ENCODE assay signal across 9 cellular contexts in the genomic region with DNA sequence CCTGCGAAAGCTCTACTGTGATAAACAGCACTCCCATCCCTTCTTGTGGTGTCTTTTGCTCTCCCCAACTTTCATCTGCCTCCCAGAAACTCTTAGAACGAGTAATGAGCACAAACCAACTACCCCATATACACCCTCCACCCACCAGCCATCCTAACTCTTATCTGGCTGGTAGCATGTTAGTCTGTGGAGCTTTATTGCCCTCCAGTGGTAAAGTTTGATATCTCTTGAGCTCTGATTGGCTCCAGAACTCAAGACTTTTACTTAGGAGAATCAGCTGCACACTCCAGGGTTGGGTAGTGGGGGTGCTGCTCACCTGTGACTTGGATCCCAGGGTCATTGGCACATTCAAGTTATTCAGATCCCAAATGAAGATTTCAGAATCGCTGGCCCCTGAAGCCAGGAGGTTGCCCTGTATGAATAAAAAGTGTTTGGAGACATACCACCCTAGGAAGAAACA. TPM values are rescaled to one million over a fixed set of nuclear protein-coding genes. Genes with fewer than 3 reads are reported as not detected.
DNase-seq lines count a peak whose midpoint lies in the region; ATAC-seq, FAIRE-seq and TF ChIP-seq lines count a peak whose summit lies in the region.
"Had no signal": no experiment of that assay in that cellular context is flagged by ENCODE, and none has a peak within 500 bp of the region (broad histone marks: within the 10 kb centered on the region; RNA-seq: fewer than 3 reads in every experiment).

No MANE protein-coding gene starts in this region.

- H3K27ac Mint-ChIP-seq in endothelial cell (ENCODE audit: unreplicated experiment): no peak overlapping the region

- no peak overlapping the region for H3K4me3 Mint-ChIP-seq in endothelial cell (ENCODE audit: unreplicated experiment)

- no peak for FAIRE-seq in A549 (lab: Jason Lieb, UNC)

- H3K9me3 Mint-ChIP-seq in endothelial cell (ENCODE audit: unreplicated experiment): no peaks in the 10 kb centered on the region

- H2AFZ ChIP-seq in osteoblast (ENCODE audit: low read length): no peak overlapping the region

- H3K36me3 ChIP-seq in osteoblast (ENCODE audit: insufficient read depth, low read length): no peaks in the 10 kb centered on the region

- TF ChIP-seq EP300 in A549 (IDR thresholded peaks at IDR 0.05): no peak

- H4K20me1 ChIP-seq in osteoblast (ENCODE audit: insufficient read depth, low read length): no peaks in the 10 kb centered on the region

- H3K27ac ChIP-seq in A549: no peak overlapping the region
- H3K27ac ChIP-seq in osteoblast (ENCODE audit: low read depth, low read length): no peak overlapping the region
- no peak overlapping the region for H3K27ac ChIP-seq in coronary artery
- H3K27ac ChIP-seq: neutrophil had no signal

- CTCF ChIA-PET in A549 (lab: Yijun Ruan, JAX): interaction anchor here (0.6 to 23.5 kb wide), 33 partner anchors 8 to 950 kb away, joined by 3 to 381 read pairs (median 5); a partner anchor contains a TSS

- ATAC-seq in A549: peak; percentile 91 to 95

- no peaks in the 10 kb centered on the region for H3K9me3 ChIP-seq in A549
- H3K9me3 ChIP-seq in osteoblast (ENCODE audit: low read depth, low read length): no peaks in the 10 kb centered on the region
- H3K9me3 ChIP-seq: neutrophil had no signal

- TF ChIP-seq POLR2A in A549 (IDR thresholded peaks at IDR 0.05; ENCODE audit: low read length): no peak

- peaks cover 15% of the 10 kb centered on the region for H3K36me3 Mint-ChIP-seq in endothelial cell (ENCODE audit: low read depth, unreplicated experiment)

- TF ChIP-seq RAD21 in A549 (conservative IDR thresholded peaks at IDR 0.05 in 1 of 2, IDR thresholded peaks at IDR 0.05 in 1 of 2): peak; percentile 87 to 91

- H3K27me3 ChIP-seq in osteoblast (ENCODE audit: insufficient read depth, low read length): no peaks in the 10 kb centered on the region
- H3K27me3 ChIP-seq: neutrophil had no signal

- H3K4me3 ChIP-seq in A549: no peak overlapping the region
- no peak overlapping the region for H3K4me3 ChIP-seq in WI38 (ENCODE audit: low read depth, low read length)
- H3K4me3 ChIP-seq in osteoblast (ENCODE audit: insufficient read depth, low read length): no peak overlapping the region
- no peak overlapping the region for H3K4me3 ChIP-seq in coronary artery

- WGBS in A549 (ENCODE audit: missing lambda C conversion rate): 33% methylated on average over 3 of the region's 3 CpGs

- peak; percentile 66 to 79 for DNase-seq in A549 (ENCODE audit: low read depth in 1 of 2, low spot score in 1 of 2)
- DNase-seq in ELR (ENCODE audit: low read depth): peak; percentile 72
- DNase-seq in M059J (ENCODE audit: low read depth): peak; percentile 54
- peak; percentile 48 for DNase-seq in endothelial cell (ENCODE audit: low spot score)
- no peak for DNase-seq in osteoblast (ENCODE audit: insufficient read length, low spot score, missing footprints)
- DNase-seq in coronary artery (ENCODE audit: low spot score): no peak
- no peak for DNase-seq in Ammon's horn (ENCODE audit: low spot score)

- H3K4me2 ChIP-seq in A549: no peak overlapping the region
- no peak overlapping the region for H3K4me2 ChIP-seq in osteoblast (ENCODE audit: insufficient read depth, low read length)

- no peaks in the 10 kb centered on the region for H3K27me3 Mint-ChIP-seq in endothelial cell (ENCODE audit: unreplicated experiment)

- peaks cover 10% of the 10 kb centered on the region; the same call in 2 of the 3 replicates for H3K4me1 ChIP-seq in A549
- peaks cover 14% of the 10 kb centered on the region for H3K4me1 ChIP-seq in osteoblast (ENCODE audit: insufficient read depth, low read length)

- H3K79me2 ChIP-seq in osteoblast (ENCODE audit: insufficient read depth, low read length): no peaks in the 10 kb centered on the region

- no peaks in the 10 kb centered on the region for H3K4me1 Mint-ChIP-seq in endothelial cell (ENCODE audit: unreplicated experiment)

- POLR2A ChIA-PET in A549 (lab: Yijun Ruan, JAX): interaction anchor here (1.0 kb wide), 1 partner anchor 136 kb away, joined by 4 read pairs; no protein-coding TSS in a partner anchor

- TF ChIP-seq CTCF in A549 (IDR thresholded peaks at IDR 0.05) (peak; percentile 84), WI38 (IDR thresholded peaks at IDR 0.05; ENCODE audit: low read depth, low read length) (peak; percentile 51; the same call in 1 of the 2 replicates), endothelial cell (IDR thresholded peaks at IDR 0.05; ENCODE audit: unreplicated experiment) (peak; percentile 46), osteoblast (IDR thresholded peaks at IDR 0.05; ENCODE audit: extremely low read depth, low read depth, low read length) (peak; percentile 79), coronary artery (IDR thresholded peaks at IDR 0.05) (no peak)

TF ChIP-seq in A549, 52 proteins besides CTCF, POLR2A, EP300 and RAD21:
- peak; percentile 75 for TF ChIP-seq SMC3 (IDR thresholded peaks at IDR 0.05)
- TF ChIP-seq EHMT2 (IDR thresholded peaks at IDR 0.05; ENCODE audit: low read depth): no peak

RNA-seq across cellular contexts. Expression of a gene that starts 10.9 kb away (rescaled TPM):
- 7.1 and 9.2 TPM in 2 replicates for polyA plus RNA-seq in A549 (2011; rRNA removed)
- 2.2 and 2.9 TPM in 2 replicates for polyA plus RNA-seq in A549 (2012; cell fraction: cytosol; rRNA removed)
- polyA plus RNA-seq in A549 (2012; cell fraction: nucleus; rRNA removed): 29.5 and 40.0 TPM in 2 replicates
- polyA plus RNA-seq in A549 (2017; fragmentation: RNase III; extraction: RNeasy Plus Mini Kit Qiagen cat#74134 plus additional on column Dnase treatment): 4.5 to 6.8 TPM (median 6.2 TPM) in 3 replicates
- 6.4 and 7.4 TPM in 2 replicates for polyA minus RNA-seq in A549 (2011; rRNA and poly(A)+ RNA removed)
- 0.34 and 1.0 TPM in 2 replicates for total RNA-seq in M059J (2014; rRNA removed; shearing (Covaris generic))
- 13.2 TPM for total RNA-seq in endothelial cell (ENCODE audit: unreplicated experiment)
- total RNA-seq in osteoblast: 5.3 and 5.4 TPM in 2 replicates

RNA-seq across cellular contexts. Expression of a gene that starts 20.9 kb away (rescaled TPM):
- polyA plus RNA-seq in A549 (2011; rRNA removed): 208 and 221 TPM in 2 replicates
- 531 and 601 TPM in 2 replicates for polyA plus RNA-seq in A549 (2012; cell fraction: cytosol; rRNA removed)
- polyA plus RNA-seq in A549 (2012; cell fraction: nucleus; rRNA removed): 317 and 358 TPM in 2 replicates
- polyA plus RNA-seq in A549 (2017; fragmentation: RNase III; extraction: RNeasy Plus Mini Kit Qiagen cat#74134 plus additional on column Dnase treatment): 324 to 355 TPM (median 333 TPM) in 3 replicates
- 106 and 136 TPM in 2 replicates for polyA minus RNA-seq in A549 (2011; rRNA and poly(A)+ RNA removed)
- 184 and 205 TPM in 2 replicates for total RNA-seq in M059J (2014; rRNA removed; shearing (Covaris generic))
- 171 TPM for total RNA-seq in endothelial cell (ENCODE audit: unreplicated experiment)
- 89.3 and 102 TPM in 2 replicates for total RNA-seq in osteoblast

RNA-seq across cellular contexts. Expression of a gene that starts 27.0 kb away (rescaled TPM):
- polyA plus RNA-seq in A549 (2011; rRNA removed): 21.6 and 26.4 TPM in 2 replicates
- polyA plus RNA-seq in A549 (2012; cell fraction: cytosol; rRNA removed): 3.7 and 4.3 TPM in 2 replicates
- polyA plus RNA-seq in A549 (2012; cell fraction: nucleus; rRNA removed): 4.0 and 7.1 TPM in 2 replicates
- 13.4 to 16.4 TPM (median 15.3 TPM) in 3 replicates for polyA plus RNA-seq in A549 (2017; fragmentation: RNase III; extraction: RNeasy Plus Mini Kit Qiagen cat#74134 plus additional on column Dnase treatment)
- 24.9 and 26.0 TPM in 2 replicates for polyA minus RNA-seq in A549 (2011; rRNA and poly(A)+ RNA removed)
- total RNA-seq in M059J (2014; rRNA removed; shearing (Covaris generic)): 5.4 and 8.0 TPM in 2 replicates
- 44.4 TPM for total RNA-seq in endothelial cell (ENCODE audit: unreplicated experiment)
- total RNA-seq in osteoblast: 12.7 and 15.2 TPM in 2 replicates

RNA-seq across cellular contexts. Expression of a gene that starts 45.9 kb away (rescaled TPM):
- polyA plus RNA-seq in A549 (2011; rRNA removed): 0.05 and 0.08 TPM in 2 replicates
- polyA plus RNA-seq in A549 (2012; cell fraction: cytosol; rRNA removed): 0.01 and 0.03 TPM in 2 replicates
- 0.04 TPM in 2 replicates for polyA plus RNA-seq in A549 (2012; cell fraction: nucleus; rRNA removed)
- polyA plus RNA-seq in A549 (2017; fragmentation: RNase III; extraction: RNeasy Plus Mini Kit Qiagen cat#74134 plus additional on column Dnase treatment): 0.04 to 0.05 TPM in 2 of 3 replicates, not detected in the other
- polyA minus RNA-seq in A549 (2011; rRNA and poly(A)+ RNA removed): not detected in 2 replicates
- total RNA-seq in M059J (2014; rRNA removed; shearing (Covaris generic)): not detected in 2 replicates
- not detected for total RNA-seq in endothelial cell (ENCODE audit: unreplicated experiment)
- not detected in 2 replicates for total RNA-seq in osteoblast

Comparison
In these comparisons a context has a peak if more than half of its experiments do, and no peak if none do; other contexts are left out.
1. DNase-seq: peak in A549 (2 of 2), ELR (single experiment), M059J (single experiment) and endothelial cell (single experiment); none in osteoblast (single experiment), coronary artery (single experiment) and Ammon's horn (single experiment).